Comparison of ENCODE assay signal across 17 cellular contexts in the genomic region with DNA sequence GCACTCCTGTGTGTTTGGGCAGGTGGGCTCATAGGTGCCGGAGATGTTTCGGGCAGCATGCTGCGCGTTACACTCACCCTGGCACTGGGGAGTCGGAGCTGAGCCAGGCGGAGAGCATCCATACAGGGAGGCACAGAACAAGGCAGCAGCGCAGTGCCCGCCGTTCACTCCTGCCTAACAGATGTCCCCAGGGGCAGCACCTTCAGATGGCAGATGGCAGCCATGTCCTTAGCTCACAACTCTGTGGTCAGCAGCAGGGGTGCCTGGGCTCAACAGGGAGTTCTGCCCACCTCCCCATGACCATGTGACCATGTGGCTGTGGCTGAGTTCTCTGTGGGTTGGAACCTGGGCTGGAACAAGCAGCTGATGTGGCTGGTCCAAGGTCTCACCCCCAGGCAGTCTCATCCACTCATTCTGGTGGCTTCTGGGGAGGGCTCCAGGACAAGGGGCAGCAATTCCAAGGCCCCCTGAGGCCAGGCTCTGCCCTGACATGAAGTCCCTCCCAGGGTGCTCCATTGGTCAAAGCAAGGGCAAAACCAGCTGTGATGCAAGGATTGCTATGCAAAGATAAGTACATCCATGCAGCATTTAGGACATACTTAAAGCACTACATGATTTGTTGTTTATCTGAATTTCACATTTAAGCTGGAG.
DNase-seq lines count a peak whose midpoint lies in the region; ATAC-seq and TF ChIP-seq lines count a peak whose summit lies in the region.
"Had no signal": no experiment of that assay in that cellular context is flagged by ENCODE, and none has a peak within 500 bp of the region (broad histone marks: within the 10 kb centered on the region; RNA-seq: fewer than 3 reads in every experiment).

No MANE protein-coding gene starts in this region.

- no peaks in the 10 kb centered on the region for H3K4me1 ChIP-seq in prostate gland (replicated peaks)
- H3K4me1 ChIP-seq: Peyer's patch had no signal

- H3K27me3 Mint-ChIP-seq in activated naive CD4-positive, alpha-beta T cell treated with anti-CD3 and anti-CD28 coated beads, Interleukin-2, amount 10 ng/mL, durations not matched to agents 7 days and 5 days: peaks cover 26% of the 10 kb centered on the region

- H3K9me3 Mint-ChIP-seq in activated naive CD4-positive, alpha-beta T cell treated with anti-CD3 and anti-CD28 coated beads, Interleukin-2, amount 10 ng/mL, durations not matched to agents 7 days and 5 days: peaks cover 5% of the 10 kb centered on the region

- no peak for TF ChIP-seq CTCF in prostate gland (IDR thresholded peaks at IDR 0.05)

- no peak overlapping the region for H3K4me3 Mint-ChIP-seq in activated naive CD4-positive, alpha-beta T cell treated with anti-CD3 and anti-CD28 coated beads, Interleukin-2, amount 10 ng/mL, durations not matched to agents 7 days and 5 days

- H3K36me3 Mint-ChIP-seq in activated naive CD4-positive, alpha-beta T cell treated with anti-CD3 and anti-CD28 coated beads, Interleukin-2, amount 10 ng/mL, durations not matched to agents 7 days and 5 days: no peaks in the 10 kb centered on the region
- H3K36me3 Mint-ChIP-seq: CD4-positive, alpha-beta memory T cell had no signal

- CTCF ChIA-PET in activated naive CD4-positive, alpha-beta T cell treated with anti-CD3 and anti-CD28 coated beads, Interleukin-2, amount 10 ng/mL, durations not matched to agents 7 days and 5 days (lab: Charles Lee): interaction anchor here (1.3 to 1.7 kb wide), 3 partner anchors 8 to 67 kb away, joined by 3 to 5 read pairs (median 3); no protein-coding TSS in a partner anchor

- intact Hi-C loops in prostate gland (cut with DNase I): no loop called here

- H3K27me3 ChIP-seq in prostate gland (replicated peaks; ENCODE audit: insufficient read depth): no peaks in the 10 kb centered on the region
- H3K27me3 ChIP-seq: Peyer's patch had no signal

- H3K4me1 Mint-ChIP-seq in activated naive CD4-positive, alpha-beta T cell treated with anti-CD3 and anti-CD28 coated beads, Interleukin-2, amount 10 ng/mL, durations not matched to agents 7 days and 5 days: no peaks in the 10 kb centered on the region
- H3K4me1 Mint-ChIP-seq: CD4-positive, alpha-beta memory T cell had no signal

- H3K36me3 ChIP-seq in prostate gland: no peaks in the 10 kb centered on the region
- H3K36me3 ChIP-seq: Peyer's patch had no signal

- no peak overlapping the region for H3K4me3 ChIP-seq in prostate gland
- H3K4me3 ChIP-seq: Peyer's patch had no signal

- no peak for ATAC-seq in GM19452 (IDR thresholded peaks at IDR 0.05; ENCODE audit: unreplicated experiment)

- no peak overlapping the region for H3K27ac ChIP-seq in prostate gland
- H3K27ac ChIP-seq: Peyer's patch had no signal

- 76% methylated on average over 9 of the region's 9 CpGs for WGBS in prostate gland

- DNase-seq in activated naive CD4-positive, alpha-beta T cell treated with anti-CD3 and anti-CD28 coated beads, Interleukin-2, amount 10 ng/mL, durations not matched to agents 7 days and 5 days: peak; percentile 5
- DNase-seq in activated naive CD4-positive, alpha-beta T cell treated with Interleukin-2 at 50 U/mL for 16 hours: no peak
- DNase-seq in NCI-H69 (lab: John Stamatoyannopoulos, UW) (peak; percentile 30), islet precursor cell (peak; percentile 48), prostate gland (ENCODE audit: low spot score) (peak; percentile 3), retina (no peak), CD1c-positive myeloid dendritic cell (ENCODE audit: extremely low spot score) (no peak)
- DNase-seq: ACHN; CD4-positive, alpha-beta memory T cell; MM.1S; NCI-H1105; NCI-H187; NCI-H446 treated with DMSO at 0.1 percent for 48 hours; NCI-H774; Peyer's patch; SHP77 treated with DMSO at 0.1 percent for 48 hours had no signal

- no peaks in the 10 kb centered on the region for H3K9me3 ChIP-seq in prostate gland
- H3K9me3 ChIP-seq: Peyer's patch had no signal

- H3K27ac Mint-ChIP-seq in activated naive CD4-positive, alpha-beta T cell treated with anti-CD3 and anti-CD28 coated beads, Interleukin-2, amount 10 ng/mL, durations not matched to agents 7 days and 5 days: no peak overlapping the region
- H3K27ac Mint-ChIP-seq: CD4-positive, alpha-beta memory T cell had no signal

- TF ChIP-seq POLR2A in prostate gland (IDR thresholded peaks at IDR 0.05): no peak

Comparison
In these comparisons a context has a peak if more than half of its experiments do, and no peak if none do; other contexts are left out.
1. DNase-seq: peak in activated naive CD4-positive, alpha-beta T cell treated with anti-CD3 and anti-CD28 coated beads, Interleukin-2, amount 10 ng/mL, durations not matched to agents 7 days and 5 days (single experiment), NCI-H69 (single experiment), islet precursor cell (single experiment) and prostate gland (single experiment); none in activated naive CD4-positive, alpha-beta T cell treated with Interleukin-2 at 50 U/mL for 16 hours (single experiment), retina (single experiment) and CD1c-positive myeloid dendritic cell (single experiment).